1 cellular context compared by ENCODE assay signal in the genomic region with DNA sequence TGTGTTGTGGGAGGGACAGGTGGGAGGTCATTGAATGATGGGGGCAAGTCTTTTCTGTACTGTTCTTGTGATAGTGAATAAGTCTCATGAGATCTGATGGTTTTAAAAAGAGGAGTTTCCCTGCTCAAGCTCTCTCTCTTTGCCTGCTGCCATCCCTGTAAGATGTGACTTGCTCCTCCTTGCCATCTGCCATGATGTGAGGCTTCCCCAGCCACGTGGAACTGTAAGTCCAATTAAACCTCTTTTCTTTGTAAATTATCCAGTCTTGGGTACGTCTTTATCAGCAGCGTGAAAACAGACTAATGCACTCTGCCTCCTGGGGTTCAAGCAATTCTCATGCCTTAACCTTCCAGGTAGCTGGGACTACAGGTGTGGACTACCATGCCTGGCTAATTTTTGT. TPM values are rescaled to one million over a fixed set of nuclear protein-coding genes. Genes with fewer than 3 reads are reported as not detected.
"Had no signal": no experiment of that assay in that cellular context is flagged by ENCODE, and none has a peak within 500 bp of the region (broad histone marks: within the 10 kb centered on the region; RNA-seq: fewer than 3 reads in every experiment).

No MANE protein-coding gene starts in this region.

RNA-seq across cellular contexts. Expression of gene GARIN1A, which starts 8.9 kb away (rescaled TPM):
- total RNA-seq: activated naive CD4-positive, alpha-beta T cell treated with anti-CD3 and anti-CD28 coated beads for 36 hours had no signal
